ENCODE assay signal across 17 cellular contexts in the genomic region with DNA sequence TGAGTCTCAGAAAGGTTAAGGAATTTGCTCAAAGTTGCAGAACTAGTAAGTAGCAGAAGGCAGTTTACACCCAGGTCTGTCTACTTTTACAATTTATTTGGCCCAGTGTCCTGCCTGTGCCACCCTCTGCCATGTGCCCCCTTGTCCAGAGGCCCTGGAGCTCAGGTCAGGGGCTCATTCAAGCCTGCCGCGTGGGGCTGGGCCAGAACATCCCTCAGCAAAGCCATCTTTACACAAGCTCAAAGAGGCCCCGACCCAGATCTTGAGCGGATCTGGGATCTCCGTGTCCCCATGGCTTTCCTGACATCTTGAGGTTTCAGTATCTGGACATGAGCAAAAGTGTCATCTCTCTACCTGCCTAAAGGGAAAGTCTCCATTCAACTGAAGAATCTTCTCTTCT.
A peak's percentile ranks its signal among the peaks of the same experiment; 100 is the strongest.
DNase-seq lines count a peak whose midpoint lies in the region; ATAC-seq and TF ChIP-seq lines count a peak whose summit lies in the region.
"Had no signal": no experiment of that assay in that cellular context is flagged by ENCODE, and none has a peak within 500 bp of the region (broad histone marks: within the 10 kb centered on the region; RNA-seq: fewer than 3 reads in every experiment).

No MANE protein-coding gene starts in this region.

- no peak for TF ChIP-seq CTCF in coronary artery (IDR thresholded peaks at IDR 0.05)
- no peak for TF ChIP-seq CTCF in vagina (IDR thresholded peaks at IDR 0.05)

- no peak overlapping the region for H3K27ac Mint-ChIP-seq in activated CD8-positive, alpha-beta memory T cell treated with anti-CD3 and anti-CD28 coated beads, Interleukin-2, amount 10 ng/mL, durations not matched to agents 7 days and 5 days
- H3K27ac Mint-ChIP-seq: CD4-positive, alpha-beta T cell; GM23338; H9 had no signal

- no peaks in the 10 kb centered on the region for H3K4me1 Mint-ChIP-seq in activated CD8-positive, alpha-beta memory T cell treated with anti-CD3 and anti-CD28 coated beads, Interleukin-2, amount 10 ng/mL, durations not matched to agents 7 days and 5 days
- H3K4me1 Mint-ChIP-seq: GM23338, H9 had no signal

- H3K36me3 ChIP-seq in vagina = no peaks in the 10 kb centered on the region
- H3K36me3 ChIP-seq: BLaER1 treated with 17β-estradiol and CSF1 and Interleukin-3, amounts not matched to agents 10 nM and 100 nM had no signal

- CTCF ChIA-PET in activated CD8-positive, alpha-beta memory T cell treated with anti-CD3 and anti-CD28 coated beads, Interleukin-2, amount 10 ng/mL, durations not matched to agents 7 days and 5 days (lab: Charles Lee) = no interaction called here

- no peak for TF ChIP-seq POLR2A in vagina (IDR thresholded peaks at IDR 0.05)

- no peaks in the 10 kb centered on the region for H3K27me3 Mint-ChIP-seq in activated CD8-positive, alpha-beta memory T cell treated with anti-CD3 and anti-CD28 coated beads, Interleukin-2, amount 10 ng/mL, durations not matched to agents 7 days and 5 days

- H3K4me3 Mint-ChIP-seq in activated CD8-positive, alpha-beta memory T cell treated with anti-CD3 and anti-CD28 coated beads, Interleukin-2, amount 10 ng/mL, durations not matched to agents 7 days and 5 days = no peak overlapping the region
- H3K4me3 Mint-ChIP-seq: CD4-positive, alpha-beta T cell; GM23338; H9 had no signal

- H3K4me3 ChIP-seq in coronary artery (no peak overlapping the region), vagina (no peak overlapping the region)
- H3K4me3 ChIP-seq: BLaER1 treated with 17β-estradiol and CSF1 and Interleukin-3, amounts not matched to agents 10 nM and 100 nM; GM12878; GM23338 had no signal

- intact Hi-C loops in vagina (cut with DNase I) = no loop called here

- no peaks in the 10 kb centered on the region for H3K9me3 Mint-ChIP-seq in activated CD8-positive, alpha-beta memory T cell treated with anti-CD3 and anti-CD28 coated beads, Interleukin-2, amount 10 ng/mL, durations not matched to agents 7 days and 5 days (ENCODE audit: low read depth)
- H3K9me3 Mint-ChIP-seq: CD4-positive, alpha-beta T cell had no signal

- ATAC-seq in activated CD8-positive, alpha-beta memory T cell treated with anti-CD3 and anti-CD28 coated beads, Interleukin-2, amount 10 ng/mL, durations not matched to agents 7 days and 5 days = no peak
- no peak for ATAC-seq in left lobe of liver
- no peak for ATAC-seq in GM19023 (IDR thresholded peaks at IDR 0.05; ENCODE audit: unreplicated experiment)
- ATAC-seq: GM12878, GM23338 had no signal

- H3K27me3 ChIP-seq in vagina = no peaks in the 10 kb centered on the region
- H3K27me3 ChIP-seq: BLaER1 treated with 17β-estradiol and CSF1 and Interleukin-3, amounts not matched to agents 10 nM and 100 nM had no signal

- no peaks in the 10 kb centered on the region for H3K4me1 ChIP-seq in vagina
- H3K4me1 ChIP-seq: BLaER1 treated with 17β-estradiol and CSF1 and Interleukin-3, amounts not matched to agents 10 nM and 100 nM had no signal

- H3K27ac ChIP-seq in coronary artery (no peak overlapping the region), vagina (no peak overlapping the region)
- H3K27ac ChIP-seq: BLaER1 treated with 17β-estradiol and CSF1 and Interleukin-3, amounts not matched to agents 10 nM and 100 nM had no signal

- no peaks in the 10 kb centered on the region for H3K9me3 ChIP-seq in vagina

- no peaks in the 10 kb centered on the region for H3K36me3 Mint-ChIP-seq in activated CD8-positive, alpha-beta memory T cell treated with anti-CD3 and anti-CD28 coated beads, Interleukin-2, amount 10 ng/mL, durations not matched to agents 7 days and 5 days

- peak; percentile 9 for DNase-seq in activated CD8-positive, alpha-beta memory T cell treated with anti-CD3 and anti-CD28 coated beads, Interleukin-2, amount 10 ng/mL, durations not matched to agents 7 days and 5 days
- no peak for DNase-seq in activated CD8-positive, alpha-beta memory T cell treated with anti-CD3 and anti-CD28 coated beads, Interleukin-2, amount 50 U/mL, for 4 hours
- peak; percentile 24 for DNase-seq in coronary artery (ENCODE audit: low spot score)
- peak; percentile 2 for DNase-seq in left lobe of liver (ENCODE audit: low spot score)
- peak; percentile 46 to 64 for DNase-seq in vagina (ENCODE audit: extremely low spot score in 2 of 2)
- no peak for DNase-seq in NCI-H2196 (lab: John Stamatoyannopoulos, UW; ENCODE audit: unreplicated experiment)
- DNase-seq in CD1c-positive myeloid dendritic cell (ENCODE audit: extremely low spot score) = no peak
- DNase-seq: 8988T; ACHN; Calu3; CD4-positive, alpha-beta T cell; DMS 273 treated with DMSO at 0.1 percent for 48 hours; H9 had no signal

Comparison
In these comparisons a context has a peak if more than half of its experiments do, and no peak if none do; other contexts are left out.
1. DNase-seq: peak in activated CD8-positive, alpha-beta memory T cell treated with anti-CD3 and anti-CD28 coated beads, Interleukin-2, amount 10 ng/mL, durations not matched to agents 7 days and 5 days (single experiment), coronary artery (single experiment), left lobe of liver (single experiment) and vagina (2 of 2); none in activated CD8-positive, alpha-beta memory T cell treated with anti-CD3 and anti-CD28 coated beads, Interleukin-2, amount 50 U/mL, for 4 hours (single experiment), NCI-H2196 (single experiment) and CD1c-positive myeloid dendritic cell (single experiment).